Comparison of ENCODE assay signal across 20 cellular contexts in the genomic region with DNA sequence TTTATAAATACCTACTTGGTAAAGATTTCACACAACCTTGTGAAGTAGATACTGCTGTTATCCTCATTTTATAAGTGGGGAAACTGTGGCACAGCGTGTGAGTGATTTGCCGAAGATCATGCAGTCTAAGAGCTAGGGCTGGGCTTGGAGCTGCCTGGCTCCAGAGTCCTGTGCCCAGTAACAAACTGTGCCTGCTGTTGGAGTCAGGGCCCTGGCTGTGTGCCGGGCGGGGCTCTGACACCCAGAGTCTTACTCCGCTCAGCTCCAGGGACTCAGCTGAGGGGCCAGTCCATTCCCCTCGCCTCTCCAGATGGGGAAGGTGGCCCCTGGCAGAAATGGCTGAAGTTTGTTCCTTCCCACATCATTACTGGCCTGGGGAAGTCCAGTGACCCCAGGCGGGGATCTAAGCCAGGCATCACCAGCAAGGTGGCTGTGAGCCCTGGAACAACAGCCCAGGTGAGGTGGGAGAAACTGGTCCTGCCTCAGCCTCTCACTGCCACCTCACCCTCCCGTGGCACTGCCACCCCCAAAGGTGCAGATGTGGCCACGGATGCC.
"Had no signal": no experiment of that assay in that cellular context is flagged by ENCODE, and none has a peak within 500 bp of the region (broad histone marks: within the 10 kb centered on the region; RNA-seq: fewer than 3 reads in every experiment).

No MANE protein-coding gene starts in this region.

- H3K4me1 Mint-ChIP-seq: naive thymus-derived CD4-positive, alpha-beta T cell had no signal

- DNase-seq: effector CD8-positive, alpha-beta T cell; foreskin melanocyte; hippocampal formation; mammary epithelial cell; naive thymus-derived CD4-positive, alpha-beta T cell; nephron progenitor cell; stimulated activated CD4-positive, alpha-beta T cell treated with anti-CD3 and anti-CD28 coated beads, Interleukin-15, amount 100 ng/mL, for 24 hours; stimulated activated CD4-positive, alpha-beta T cell treated with anti-CD3 and anti-CD28 coated beads, Interleukin-1b, Interleukin-23, amount 100 ng/mL, for 48 hours; stimulated activated CD4-positive, alpha-beta T cell treated with anti-CD3 and anti-CD28 coated beads, Interleukin-4, amount 100 ng/mL, for 24 hours; upper lobe of right lung had no signal

- H3K4me3 ChIP-seq: coronary artery, dorsolateral prefrontal cortex, heart left ventricle, left lung, tibial nerve, upper lobe of right lung, vagina had no signal

- H3K36me3 ChIP-seq: heart left ventricle, left lung, neutrophil, tibial nerve, upper lobe of right lung, vagina had no signal

- H3K9me3 Mint-ChIP-seq: naive thymus-derived CD4-positive, alpha-beta T cell; nephron progenitor cell; stimulated activated memory B cell treated with anti-CD40 and anti-IgM and Interleukin-4, amounts not matched to agents 10 μg/mL and 1 μg/mL and 100 μg/mL, for 72 hours; stimulated activated naive CD8-positive, alpha-beta T cell treated with anti-CD3 and anti-CD28 coated beads, Interleukin-15, Interleukin-2, amounts not matched to agents 100 ng/mL and 50 ng/mL, for 24 hours had no signal

- H3K4me3 Mint-ChIP-seq: naive thymus-derived CD4-positive, alpha-beta T cell; nephron progenitor cell; stimulated activated memory B cell treated with anti-CD40 and anti-IgM and Interleukin-4, amounts not matched to agents 10 μg/mL and 1 μg/mL and 100 μg/mL, for 72 hours; stimulated activated naive CD8-positive, alpha-beta T cell treated with anti-CD3 and anti-CD28 coated beads, Interleukin-15, Interleukin-2, amounts not matched to agents 100 ng/mL and 50 ng/mL, for 24 hours had no signal

- ATAC-seq: heart left ventricle; left lung; naive thymus-derived CD4-positive, alpha-beta T cell; right cardiac atrium; stimulated activated memory B cell treated with anti-CD40 and anti-IgM and Interleukin-4, amounts not matched to agents 10 μg/mL and 1 μg/mL and 100 μg/mL, for 72 hours; upper lobe of right lung had no signal

- H3K27ac ChIP-seq: coronary artery, dorsolateral prefrontal cortex, heart left ventricle, left lung, neutrophil, tibial nerve, upper lobe of right lung, vagina had no signal

- H3K27ac Mint-ChIP-seq: naive thymus-derived CD4-positive, alpha-beta T cell; nephron progenitor cell; stimulated activated memory B cell treated with anti-CD40 and anti-IgM and Interleukin-4, amounts not matched to agents 10 μg/mL and 1 μg/mL and 100 μg/mL, for 72 hours; stimulated activated naive CD8-positive, alpha-beta T cell treated with anti-CD3 and anti-CD28 coated beads, Interleukin-15, Interleukin-2, amounts not matched to agents 100 ng/mL and 50 ng/mL, for 24 hours had no signal

- H3K27me3 ChIP-seq: dorsolateral prefrontal cortex, heart left ventricle, left lung, tibial nerve, upper lobe of right lung, vagina had no signal

- H3K9me3 ChIP-seq: heart left ventricle, left lung, neutrophil, tibial nerve, upper lobe of right lung, vagina had no signal
